In the genomic region with DNA sequence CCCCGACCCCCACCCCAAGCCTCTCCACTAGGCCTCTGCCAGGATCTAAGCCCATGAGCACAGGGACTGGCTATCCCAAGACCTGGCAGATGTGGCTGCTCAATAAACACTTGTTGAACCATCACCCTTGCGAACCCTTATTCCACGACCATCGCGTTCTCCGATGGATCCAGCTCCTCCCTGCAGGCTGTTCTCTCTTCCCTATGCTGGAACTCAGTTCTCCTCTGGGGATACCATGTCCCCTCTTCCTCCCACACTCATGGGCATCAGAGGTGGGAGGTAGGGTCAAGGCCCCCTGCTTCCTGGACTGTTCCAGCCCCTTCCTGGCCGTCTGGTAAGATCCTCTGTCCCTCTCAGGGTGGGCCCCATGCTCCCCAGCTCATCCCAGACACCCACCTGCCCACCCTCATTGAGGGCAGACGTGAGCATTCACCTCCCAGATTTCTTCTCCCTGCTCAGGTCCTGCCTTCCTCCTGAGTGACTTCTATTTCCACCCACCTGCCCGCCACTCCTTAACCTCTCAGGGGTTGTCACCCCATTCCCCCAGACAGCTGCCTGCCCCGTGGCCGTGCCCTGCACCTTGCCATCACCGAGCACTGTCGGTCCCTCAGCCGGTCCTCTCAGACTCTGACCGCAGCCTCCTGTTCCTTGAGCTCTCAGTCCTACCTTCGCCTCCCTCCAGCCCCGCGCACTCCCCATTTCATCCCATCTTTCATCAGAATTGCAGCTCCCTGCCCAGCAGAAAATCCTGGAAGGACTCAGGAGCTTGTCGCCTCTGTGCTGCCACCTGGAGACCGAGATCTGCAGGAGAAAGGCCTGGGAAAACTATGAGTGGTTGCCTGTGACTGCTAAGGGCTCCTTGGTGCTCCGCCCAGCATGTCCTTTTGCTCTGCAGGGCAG, we compare ENCODE assay signal across 8 cellular contexts. TPM values are rescaled to one million over a fixed set of nuclear protein-coding genes. Genes with fewer than 3 reads are reported as not detected.
DNase-seq lines count a peak whose midpoint lies in the region; ATAC-seq and TF ChIP-seq lines count a peak whose summit lies in the region.

No MANE protein-coding gene starts in this region.

- no peaks in the 10 kb centered on the region for H3K9me3 Mint-ChIP-seq in activated naive CD8-positive, alpha-beta T cell treated with anti-CD3 and anti-CD28 coated beads, Interleukin-2, amount 10 ng/mL, durations not matched to agents 7 days and 5 days
- H3K9me3 Mint-ChIP-seq in activated naive CD8-positive, alpha-beta T cell treated with anti-CD3 and anti-CD28 coated beads for 36 hours, result no peaks in the 10 kb centered on the region
- no peaks in the 10 kb centered on the region for H3K9me3 Mint-ChIP-seq in neural crest cell

- H3K4me2 ChIP-seq in OCI-LY3 (ENCODE audit: low read length), result no peak overlapping the region

- no peaks in the 10 kb centered on the region for H3K4me1 ChIP-seq in OCI-LY3 (ENCODE audit: low read length)

- H2AFZ ChIP-seq in OCI-LY3 (ENCODE audit: low read depth, low read length), result no peak overlapping the region

- peaks cover 8% of the 10 kb centered on the region; the same call in 1 of the 2 replicates for H4K20me1 ChIP-seq in OCI-LY3 (ENCODE audit: insufficient read depth, low read length)

- ATAC-seq in activated naive CD8-positive, alpha-beta T cell treated with anti-CD3 and anti-CD28 coated beads, Interleukin-2, amount 10 ng/mL, durations not matched to agents 7 days and 5 days (ENCODE audit: low read depth), result no peak
- no peak for ATAC-seq in HG03159 (IDR thresholded peaks at IDR 0.05; ENCODE audit: unreplicated experiment)
- no peak for ATAC-seq in GM18519 (IDR thresholded peaks at IDR 0.05; ENCODE audit: low FRiP score, unreplicated experiment)

- no peaks in the 10 kb centered on the region for H3K79me2 ChIP-seq in OCI-LY3 (ENCODE audit: low read length)

- H3K4me1 Mint-ChIP-seq in activated naive CD8-positive, alpha-beta T cell treated with anti-CD3 and anti-CD28 coated beads, Interleukin-2, amount 10 ng/mL, durations not matched to agents 7 days and 5 days, result peaks cover 3% of the 10 kb centered on the region
- H3K4me1 Mint-ChIP-seq in activated naive CD8-positive, alpha-beta T cell treated with anti-CD3 and anti-CD28 coated beads for 36 hours, result no peaks in the 10 kb centered on the region
- H3K4me1 Mint-ChIP-seq in neural crest cell, result peaks cover 15% of the 10 kb centered on the region

- peaks cover 15% of the 10 kb centered on the region for H3K36me3 Mint-ChIP-seq in activated naive CD8-positive, alpha-beta T cell treated with anti-CD3 and anti-CD28 coated beads, Interleukin-2, amount 10 ng/mL, durations not matched to agents 7 days and 5 days
- peaks cover 9% of the 10 kb centered on the region for H3K36me3 Mint-ChIP-seq in activated naive CD8-positive, alpha-beta T cell treated with anti-CD3 and anti-CD28 coated beads for 36 hours
- peaks cover 3% of the 10 kb centered on the region for H3K36me3 Mint-ChIP-seq in neural crest cell (ENCODE audit: low read depth)

- H3K27me3 Mint-ChIP-seq in activated naive CD8-positive, alpha-beta T cell treated with anti-CD3 and anti-CD28 coated beads, Interleukin-2, amount 10 ng/mL, durations not matched to agents 7 days and 5 days, result no peaks in the 10 kb centered on the region
- H3K27me3 Mint-ChIP-seq in activated naive CD8-positive, alpha-beta T cell treated with anti-CD3 and anti-CD28 coated beads for 36 hours, result no peaks in the 10 kb centered on the region
- H3K27me3 Mint-ChIP-seq in neural crest cell (ENCODE audit: low read depth), result no peaks in the 10 kb centered on the region

- H3K27ac Mint-ChIP-seq in activated naive CD8-positive, alpha-beta T cell treated with anti-CD3 and anti-CD28 coated beads, Interleukin-2, amount 10 ng/mL, durations not matched to agents 7 days and 5 days, result peak overlapping the region; percentile 54
- H3K27ac Mint-ChIP-seq in activated naive CD8-positive, alpha-beta T cell treated with anti-CD3 and anti-CD28 coated beads for 36 hours, result no peak overlapping the region
- H3K27ac Mint-ChIP-seq in neural crest cell (ENCODE audit: unreplicated experiment), result peak overlapping the region; percentile 12

- H3K4me3 ChIP-seq in OCI-LY3 (ENCODE audit: low read length), result no peak overlapping the region

- no peak overlapping the region for H3K4me3 Mint-ChIP-seq in activated naive CD8-positive, alpha-beta T cell treated with anti-CD3 and anti-CD28 coated beads, Interleukin-2, amount 10 ng/mL, durations not matched to agents 7 days and 5 days
- H3K4me3 Mint-ChIP-seq in activated naive CD8-positive, alpha-beta T cell treated with anti-CD3 and anti-CD28 coated beads for 36 hours, result no peak overlapping the region
- no peak overlapping the region for H3K4me3 Mint-ChIP-seq in neural crest cell

- H3K36me3 ChIP-seq in OCI-LY3 (replicated peaks; ENCODE audit: low read depth, low read length), result peaks cover 55% of the 10 kb centered on the region

- no peak overlapping the region for H3K27ac ChIP-seq in OCI-LY3 (ENCODE audit: low read length)

- TF ChIP-seq CTCF in OCI-LY3 (IDR thresholded peaks at IDR 0.05; ENCODE audit: low read depth, low read length) (peak; percentile 40), neural crest cell (conservative IDR thresholded peaks at IDR 0.05) (peak; percentile 65)

- POLR2A ChIA-PET in activated naive CD8-positive, alpha-beta T cell treated with anti-CD3 and anti-CD28 coated beads, Interleukin-2, amount 10 ng/mL, durations not matched to agents 7 days and 5 days (lab: Charles Lee), result no interaction called here

- DNase-seq in activated naive CD8-positive, alpha-beta T cell treated with anti-CD3 and anti-CD28 coated beads, Interleukin-2, amount 10 ng/mL, durations not matched to agents 7 days and 5 days, result no peak
- DNase-seq in activated naive CD8-positive, alpha-beta T cell treated with anti-CD3 and anti-CD28 coated beads for 36 hours, result no peak
- DNase-seq in epidermal melanocyte (ENCODE audit: insufficient read length, low spot score) (peak; percentile 59), neural crest cell (ENCODE audit: low read depth, low spot score) (peak; percentile 59)
- DNase-seq in stimulated activated CD4-positive, alpha-beta T cell treated with anti-CD3 and anti-CD28 coated beads, Interleukin-4, amount 100 ng/mL, for 4 hours, result no peak

- no peaks in the 10 kb centered on the region for H3K9me3 ChIP-seq in OCI-LY3 (ENCODE audit: insufficient read depth, low read length)

- no peak overlapping the region for H3K9ac ChIP-seq in OCI-LY3 (ENCODE audit: low read length)

- H3K27me3 ChIP-seq in OCI-LY3 (ENCODE audit: low read depth, low read length), result no peaks in the 10 kb centered on the region

RNA-seq across cellular contexts. Expression of a gene that starts 42.0 kb away (rescaled TPM):
- total RNA-seq in activated naive CD8-positive, alpha-beta T cell treated with anti-CD3 and anti-CD28 coated beads, Interleukin-2, amount 10 ng/mL, durations not matched to agents 7 days and 5 days, result 100 to 1,000 TPM; 118 to 120 TPM
- 10 to 100 TPM; 53.4 to 54.3 TPM for total RNA-seq in activated naive CD8-positive, alpha-beta T cell treated with anti-CD3 and anti-CD28 coated beads for 36 hours
- total RNA-seq in neural crest cell, result 30.6 and 38.0 TPM in 2 replicates

RNA-seq across cellular contexts. Expression of a gene that starts 44.4 kb away (rescaled TPM):
- 1 to 10 TPM; 9.4 to 9.5 TPM for total RNA-seq in activated naive CD8-positive, alpha-beta T cell treated with anti-CD3 and anti-CD28 coated beads, Interleukin-2, amount 10 ng/mL, durations not matched to agents 7 days and 5 days
- total RNA-seq in activated naive CD8-positive, alpha-beta T cell treated with anti-CD3 and anti-CD28 coated beads for 36 hours, result 10 to 100 TPM in 1 of 2 experiments, 1 to 10 TPM in 1; 8.3 to 10.6 TPM
- total RNA-seq in neural crest cell, result 8.7 and 9.7 TPM in 2 replicates

RNA-seq across cellular contexts. Expression of a gene that starts 45.8 kb away (rescaled TPM):
- under 1 TPM in 1 of 2 experiments, not detected in 1; 0.40 TPM for total RNA-seq in activated naive CD8-positive, alpha-beta T cell treated with anti-CD3 and anti-CD28 coated beads, Interleukin-2, amount 10 ng/mL, durations not matched to agents 7 days and 5 days
- total RNA-seq in activated naive CD8-positive, alpha-beta T cell treated with anti-CD3 and anti-CD28 coated beads for 36 hours, result not detected
- total RNA-seq in neural crest cell, result not detected in 2 replicates

Comparison
In these comparisons a context has a peak if more than half of its experiments do, and no peak if none do; other contexts are left out.
1. DNase-seq: peak in epidermal melanocyte (single experiment) and neural crest cell (single experiment); none in activated naive CD8-positive, alpha-beta T cell treated with anti-CD3 and anti-CD28 coated beads, Interleukin-2, amount 10 ng/mL, durations not matched to agents 7 days and 5 days (single experiment), activated naive CD8-positive, alpha-beta T cell treated with anti-CD3 and anti-CD28 coated beads for 36 hours (single experiment) and stimulated activated CD4-positive, alpha-beta T cell treated with anti-CD3 and anti-CD28 coated beads, Interleukin-4, amount 100 ng/mL, for 4 hours (0 of 2).